10 cellular contexts compared by ENCODE assay signal in the genomic region with DNA sequence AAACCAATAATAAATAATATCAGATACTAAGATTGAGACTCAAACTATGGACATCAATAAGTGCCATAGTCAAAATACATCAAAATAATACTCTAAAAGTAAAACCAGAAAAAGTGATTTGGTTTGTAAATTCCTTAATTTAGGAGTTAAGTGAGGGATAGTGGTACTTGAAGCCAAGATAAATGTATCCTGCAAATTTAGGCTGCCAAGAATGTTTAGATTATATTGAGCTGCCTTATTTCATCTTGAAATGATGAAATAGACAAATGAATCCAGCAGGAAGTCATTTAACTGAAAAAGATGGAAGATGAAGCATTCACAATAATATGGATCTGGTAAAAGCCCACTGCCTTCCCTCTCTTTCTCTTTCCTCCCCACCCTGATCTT.
A peak's percentile ranks its signal among the peaks of the same experiment; 100 is the strongest.
DNase-seq lines count a peak whose midpoint lies in the region; TF ChIP-seq lines count a peak whose summit lies in the region.
"Had no signal": no experiment of that assay in that cellular context is flagged by ENCODE, and none has a peak within 500 bp of the region (broad histone marks: within the 10 kb centered on the region; RNA-seq: fewer than 3 reads in every experiment).

No MANE protein-coding gene starts in this region.

- H3K4me3 Mint-ChIP-seq in CD14-positive monocyte (no peak overlapping the region), IgD-negative memory B cell (peak overlapping the region in 2 of 4 donors; percentile 40 to 78), chondrocyte (ENCODE audit: unreplicated experiment) (peak overlapping the region; percentile 7), nephron (peak overlapping the region in 1 of 3 experiments; percentile 35)

- no peak for DNase-seq in CD14-positive monocyte (ENCODE audit: low spot score)
- DNase-seq in chondrocyte (ENCODE audit: low spot score), result no peak
- no peak for DNase-seq in DMS79 treated with DMSO at 0.1 percent for 48 hours (lab: John Stamatoyannopoulos, UW)
- DNase-seq in activated gamma-delta T cell (lab: John Stamatoyannopoulos, UW), result no peak
- no peak for DNase-seq in NCI-H2171 (lab: John Stamatoyannopoulos, UW)
- DNase-seq in AG08396 (ENCODE audit: low spot score), result no peak
- DNase-seq: activated CD8-positive, alpha-beta memory T cell treated with anti-CD3 and anti-CD28 coated beads, Interleukin-2, amount 50 U/mL, for 4 hours; NCI-H2171 treated with DMSO at 0.1 percent for 48 hours had no signal

- H3K36me3 Mint-ChIP-seq in CD14-positive monocyte (peaks cover 0 to 9% of the 10 kb centered on the region in 2 donors), IgD-negative memory B cell (peaks cover 3% of the 10 kb centered on the region), chondrocyte (ENCODE audit: low read depth) (no peaks in the 10 kb centered on the region), nephron (ENCODE audit: low read depth) (peaks cover 6% of the 10 kb centered on the region)

- H3K9me3 Mint-ChIP-seq in CD14-positive monocyte, result peaks cover 0 to 2% (median 0%) of the 10 kb centered on the region in 7 donors
- H3K9me3 Mint-ChIP-seq in IgD-negative memory B cell, result no peaks in the 10 kb centered on the region
- H3K9me3 Mint-ChIP-seq in chondrocyte (ENCODE audit: low read depth), result no peaks in the 10 kb centered on the region
- H3K9me3 Mint-ChIP-seq in nephron, result no peaks in the 10 kb centered on the region

- TF ChIP-seq CTCF in CD14-positive monocyte (IDR thresholded peaks at IDR 0.05), result no peak
- TF ChIP-seq CTCF in chondrocyte (IDR thresholded peaks at IDR 0.05), result no peak
- no peak for TF ChIP-seq CTCF in nephron (IDR thresholded peaks at IDR 0.05; ENCODE audit: unreplicated experiment in 3 of 3)

- H3K27ac Mint-ChIP-seq in CD14-positive monocyte, result peak overlapping the region in 4 of 7 donors; percentile 27 to 80 (median 36)
- H3K27ac Mint-ChIP-seq in IgD-negative memory B cell, result peak overlapping the region; percentile 79 to 94 (median 92)
- peak overlapping the region; percentile 79 for H3K27ac Mint-ChIP-seq in chondrocyte (ENCODE audit: unreplicated experiment)
- peak overlapping the region; percentile 76 to 96 (median 88) for H3K27ac Mint-ChIP-seq in nephron

- intact Hi-C loops in CD14-positive monocyte (cut with micrococcal nuclease), result loop anchor here in 1 of 2 donors (5.0 kb wide), 1 partner anchor 113 kb away; the partner anchor contains the start of gene LRCH1

- H3K27me3 Mint-ChIP-seq in CD14-positive monocyte (ENCODE audit: low read depth in 3 of 3) (no peaks in the 10 kb centered on the region), IgD-negative memory B cell (no peaks in the 10 kb centered on the region), chondrocyte (ENCODE audit: low read depth) (no peaks in the 10 kb centered on the region), nephron (ENCODE audit: low read depth) (no peaks in the 10 kb centered on the region)

- H3K4me1 Mint-ChIP-seq in CD14-positive monocyte (peaks cover 41% of the 10 kb centered on the region), IgD-negative memory B cell (peaks cover 55 to 69% (median 66%) of the 10 kb centered on the region in 3 donors), chondrocyte (ENCODE audit: low read depth) (peaks cover 43% of the 10 kb centered on the region), nephron (peaks cover 82% of the 10 kb centered on the region)

Comparison
In these comparisons a context has a peak if more than half of its experiments do, and no peak if none do; other contexts are left out.
1. H3K27ac Mint-ChIP-seq: peak in every context shown above with its lines; median percentile 92 in IgD-negative memory B cell; 88 in nephron; 79 in chondrocyte; 36 in CD14-positive monocyte.